In genomic region chr2:9410108-9410507, GRCh38 we compare ENCODE assay signal across 9 cellular contexts.
"Had no signal": no experiment of that assay in that cellular context is flagged by ENCODE, and none has a peak within 500 bp of the region (broad histone marks: within the 10 kb centered on the region; RNA-seq: fewer than 3 reads in every experiment).

No MANE protein-coding gene starts in this region.

- DNase-seq: anterior cingulate cortex, hypothalamus, kidney glomerular epithelial cell, small intestine, substantia nigra, T1000, transverse colon had no signal

- H3K27ac ChIP-seq: transverse colon had no signal

- H3K9me3 Mint-ChIP-seq: activated naive CD4-positive, alpha-beta T cell treated with anti-CD3 and anti-CD28 coated beads, Interleukin-2, amount 50 U/mL, for 72 hours; mesothelial cell of epicardium had no signal

- ATAC-seq: activated naive CD4-positive, alpha-beta T cell treated with anti-CD3 and anti-CD28 coated beads, Interleukin-2, amount 50 U/mL, for 72 hours had no signal

- H3K27ac Mint-ChIP-seq: activated naive CD4-positive, alpha-beta T cell treated with anti-CD3 and anti-CD28 coated beads, Interleukin-2, amount 50 U/mL, for 72 hours; mesothelial cell of epicardium had no signal

- H3K4me3 Mint-ChIP-seq: mesothelial cell of epicardium had no signal
